20 cellular contexts compared by ENCODE assay signal in genomic region chr3:42696356-42697301, GRCh38. TPM values are rescaled to one million over a fixed set of nuclear protein-coding genes. Genes with fewer than 3 reads are reported as not detected.
"Had no signal": no experiment of that assay in that cellular context is flagged by ENCODE, and none has a peak within 500 bp of the region (broad histone marks: within the 10 kb centered on the region; RNA-seq: fewer than 3 reads in every experiment).

No MANE protein-coding gene starts in this region.

- H3K27ac Mint-ChIP-seq: activated naive CD4-positive, alpha-beta T cell treated with anti-CD3 and anti-CD28 coated beads, Interleukin-2, amount 50 U/mL, for 24 hours; memory B cell; natural killer cell treated with Interleukin-12 subunit alpha and Interleukin-12 subunit beta and Interleukin-15 and Interleukin-18, amount 100 ng/mL, for 72 hours; stimulated activated naive CD8-positive, alpha-beta T cell treated with anti-CD3 and anti-CD28 coated beads, Interleukin-15, Interleukin-2, amounts not matched to agents 100 ng/mL and 50 ng/mL, for 24 hours had no signal

- H3K4me1 Mint-ChIP-seq: activated naive CD4-positive, alpha-beta T cell treated with anti-CD3 and anti-CD28 coated beads, Interleukin-2, amount 50 U/mL, for 24 hours had no signal

- H3K27ac ChIP-seq: spleen, thoracic aorta had no signal

- H3K4me3 Mint-ChIP-seq: activated naive CD4-positive, alpha-beta T cell treated with anti-CD3 and anti-CD28 coated beads, Interleukin-2, amount 50 U/mL, for 24 hours; memory B cell; natural killer cell treated with Interleukin-12 subunit alpha and Interleukin-12 subunit beta and Interleukin-15 and Interleukin-18, amount 100 ng/mL, for 72 hours; stimulated activated naive CD8-positive, alpha-beta T cell treated with anti-CD3 and anti-CD28 coated beads, Interleukin-15, Interleukin-2, amounts not matched to agents 100 ng/mL and 50 ng/mL, for 24 hours had no signal

- ATAC-seq: activated CD4-positive, CD25-positive, alpha-beta regulatory T cell treated with anti-CD3 and anti-CD28 coated beads, Interleukin-2, amount 50 U/mL, for 24 hours; heart right ventricle; natural killer cell treated with Interleukin-12 subunit alpha and Interleukin-12 subunit beta and Interleukin-15 and Interleukin-18, amount 100 ng/mL, for 72 hours; sciatic nerve had no signal

- DNase-seq: activated CD4-positive, alpha-beta T cell treated with anti-CD3 and anti-CD28 coated beads, Interleukin-2, amount 50 U/mL, for 1 hour; activated T-cell treated with anti-CD3 and anti-CD28 coated beads, Interleukin-2, amount 50 U/mL, for 1 hour; central memory CD4-positive, alpha-beta T cell; cortex of kidney; effector memory CD4-positive, alpha-beta T cell; heart right ventricle; occipital lobe; spleen; T-helper 1 cell; T1000 had no signal

- H3K27me3 Mint-ChIP-seq: activated naive CD4-positive, alpha-beta T cell treated with anti-CD3 and anti-CD28 coated beads, Interleukin-2, amount 50 U/mL, for 24 hours had no signal

- H3K36me3 Mint-ChIP-seq: activated naive CD4-positive, alpha-beta T cell treated with anti-CD3 and anti-CD28 coated beads, Interleukin-2, amount 50 U/mL, for 24 hours; memory B cell; natural killer cell treated with Interleukin-12 subunit alpha and Interleukin-12 subunit beta and Interleukin-15 and Interleukin-18, amount 100 ng/mL, for 72 hours had no signal

- H3K9me3 Mint-ChIP-seq: activated naive CD4-positive, alpha-beta T cell treated with anti-CD3 and anti-CD28 coated beads, Interleukin-2, amount 50 U/mL, for 24 hours; memory B cell; natural killer cell treated with Interleukin-12 subunit alpha and Interleukin-12 subunit beta and Interleukin-15 and Interleukin-18, amount 100 ng/mL, for 72 hours; stimulated activated naive CD8-positive, alpha-beta T cell treated with anti-CD3 and anti-CD28 coated beads, Interleukin-15, Interleukin-2, amounts not matched to agents 100 ng/mL and 50 ng/mL, for 24 hours had no signal

RNA-seq across cellular contexts. Expression of gene HHATL, which starts 6.0 kb away (rescaled TPM):
- total RNA-seq: activated CD8-positive, alpha-beta memory T cell treated with anti-CD3 and anti-CD28 coated beads for 36 hours; frontal cortex; natural killer cell treated with Interleukin-12 subunit alpha and Interleukin-12 subunit beta and Interleukin-15 and Interleukin-18, amount 100 ng/mL, for 72 hours; occipital lobe; pulmonary artery endothelial cell; sciatic nerve; spleen; thoracic aorta had no signal

RNA-seq across cellular contexts. Expression of gene KLHL40, which starts 11.3 kb away (rescaled TPM):
- total RNA-seq: activated CD8-positive, alpha-beta memory T cell treated with anti-CD3 and anti-CD28 coated beads for 36 hours; natural killer cell treated with Interleukin-12 subunit alpha and Interleukin-12 subunit beta and Interleukin-15 and Interleukin-18, amount 100 ng/mL, for 72 hours; occipital lobe; pulmonary artery endothelial cell; spleen; thoracic aorta had no signal
